In genomic region chr4:77833158-77833724, GRCh38 we compare ENCODE assay signal across 13 cellular contexts.
"Had no signal": no experiment of that assay in that cellular context is flagged by ENCODE, and none has a peak within 500 bp of the region (broad histone marks: within the 10 kb centered on the region; RNA-seq: fewer than 3 reads in every experiment).

No MANE protein-coding gene starts in this region.

- H3K4me3 ChIP-seq: lower lobe of right lung, thoracic aorta, uterus had no signal

- DNase-seq: activated CD4-positive, alpha-beta T cell treated with anti-CD3 and anti-CD28 coated beads, Interleukin-2, amount 50 U/mL, for 1 hour; activated gamma-delta T cell; activated T-cell treated with anti-CD3 and anti-CD28 coated beads, Interleukin-2, amount 50 U/mL, for 24 hours; anterior cingulate cortex; hippocampal formation; lower lobe of right lung; naive B cell; stimulated activated CD4-positive, alpha-beta T cell treated with anti-CD3 and anti-CD28 coated beads, Interleukin-15, amount 100 ng/mL, for 24 hours; stimulated activated CD4-positive, alpha-beta T cell treated with anti-CD3 and anti-CD28 coated beads, Interleukin-4, amount 100 ng/mL, for 24 hours; uterus had no signal

- H3K4me1 ChIP-seq: lower lobe of right lung, parathyroid adenoma, uterus had no signal

- H3K27ac ChIP-seq: lower lobe of right lung, parathyroid adenoma, thoracic aorta, uterus had no signal

- H3K9me3 ChIP-seq: lower lobe of right lung, thoracic aorta, uterus had no signal

- FAIRE-seq: endothelial cell of umbilical vein had no signal

- H3K36me3 ChIP-seq: lower lobe of right lung, thoracic aorta, uterus had no signal
